8 cellular contexts compared by ENCODE assay signal in the genomic region with DNA sequence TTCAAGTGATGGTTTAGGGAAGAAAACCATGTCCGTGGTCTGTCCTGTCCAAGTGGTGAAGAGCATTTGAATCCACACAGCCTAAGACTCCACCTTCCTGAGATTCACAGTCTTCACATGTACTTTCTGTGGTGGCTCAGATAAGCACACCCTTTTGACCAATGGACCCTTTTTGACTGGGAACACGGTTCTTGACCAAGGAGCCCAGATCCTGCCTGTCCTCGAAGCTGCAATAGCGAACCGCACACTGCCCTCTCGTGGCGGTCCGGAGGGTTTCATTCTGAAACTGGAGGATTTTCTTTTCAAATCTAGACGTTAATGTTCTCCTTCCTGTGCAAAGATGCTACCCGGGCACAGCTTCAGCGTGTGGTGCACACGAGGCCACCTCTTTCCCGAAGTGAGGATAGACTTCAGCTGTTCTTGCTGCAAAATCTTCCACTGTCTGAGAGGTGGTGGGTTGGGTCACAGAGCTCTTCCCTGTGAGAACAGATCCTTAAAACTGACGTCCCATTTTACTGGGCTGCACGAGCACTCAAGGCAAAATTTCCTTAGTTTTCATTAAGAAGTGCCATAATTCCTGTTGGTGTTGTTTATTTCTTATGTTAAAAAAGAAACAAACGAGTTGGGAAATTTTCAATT.
A peak's percentile ranks its signal among the peaks of the same experiment; 100 is the strongest.
DNase-seq lines count a peak whose midpoint lies in the region; ATAC-seq and TF ChIP-seq lines count a peak whose summit lies in the region.

No MANE protein-coding gene starts in this region.

- H3K9me2 ChIP-seq in OCI-LY7 (ENCODE audit: insufficient read depth, low read length), result no peaks in the 10 kb centered on the region

- POLR2A ChIA-PET in OCI-LY7 (lab: Charles Lee), result interaction anchor here (0.9 kb wide), 1 partner anchor 10 kb away, joined by 3 read pairs; no protein-coding TSS in a partner anchor

- H3K4me1 ChIP-seq in DND-41 (ENCODE audit: insufficient read depth, low read length) (peaks cover 10% of the 10 kb centered on the region), OCI-LY7 (ENCODE audit: insufficient read depth, low read length, poor library complexity, severe bottlenecking) (no peaks in the 10 kb centered on the region)

- TF ChIP-seq CTCF in DND-41 (IDR thresholded peaks at IDR 0.05; ENCODE audit: borderline replicate concordance, extremely low read depth, low read length, poor library complexity, severe bottlenecking), result peak; percentile 85
- peak; percentile 90 for TF ChIP-seq CTCF in OCI-LY7 (conservative IDR thresholded peaks at IDR 0.05; ENCODE audit: low read length)

- H3K27me3 ChIP-seq in DND-41 (ENCODE audit: insufficient read depth, low read length, poor library complexity), result no peaks in the 10 kb centered on the region

- H3K36me3 ChIP-seq in DND-41 (ENCODE audit: insufficient read depth, low read length) (peaks cover 57% of the 10 kb centered on the region), OCI-LY7 (ENCODE audit: insufficient read depth, low read length) (no peaks in the 10 kb centered on the region)

- H2AFZ ChIP-seq in DND-41 (ENCODE audit: low read depth, low read length) (peak overlapping the region; percentile 69), OCI-LY7 (ENCODE audit: low read length) (no peak overlapping the region)

- H4K20me1 ChIP-seq in DND-41 (ENCODE audit: insufficient read depth, low read length) (no peaks in the 10 kb centered on the region), OCI-LY7 (ENCODE audit: insufficient read depth, low read length) (no peaks in the 10 kb centered on the region)

- H3K4me3 ChIP-seq in DND-41 (ENCODE audit: low read depth in 1 of 2, low read length in 2 of 2) (no peak overlapping the region), OCI-LY7 (ENCODE audit: low read depth, low read length, poor library complexity, severe bottlenecking) (no peak overlapping the region)

- H3K9ac ChIP-seq in DND-41 (ENCODE audit: low read depth, low read length), result no peak overlapping the region

- no TSS peak for BruUV-seq in OCI-LY7 (replicated peaks; lab: Mats Ljungman, UMichigan)

- CTCF ChIA-PET in OCI-LY7 (lab: Charles Lee; ENCODE audit: unreplicated experiment), result no interaction called here

- H3K4me2 ChIP-seq in DND-41 (ENCODE audit: insufficient read depth, low read length) (peak overlapping the region; percentile 27; the same call in 1 of the 2 replicates), OCI-LY7 (ENCODE audit: low read length) (no peak overlapping the region)

- H3K9me3 ChIP-seq in DND-41 (ENCODE audit: insufficient read depth, low read length, severe bottlenecking) (no peaks in the 10 kb centered on the region), OCI-LY7 (ENCODE audit: low read length) (no peaks in the 10 kb centered on the region)

- peak; percentile 75 for DNase-seq in DND-41
- DNase-seq in HK-2 (ENCODE audit: unreplicated experiment), result peak; percentile 62
- DNase-seq in OCI-LY7 (ENCODE audit: low spot score), result peak; percentile 58
- DNase-seq in activated T-cell treated with anti-CD3 and anti-CD28 coated beads for 1 hour (ENCODE audit: low read depth), result peak; percentile 55
- peak; percentile 88 for DNase-seq in epidermal melanocyte (ENCODE audit: insufficient read length, low spot score)
- DNase-seq in myocyte (ENCODE audit: low read depth), result peak; percentile 73
- DNase-seq in stimulated activated CD8-positive, alpha-beta memory T cell treated with anti-CD3 and anti-CD28 coated beads, Interleukin-7, amount 100 ng/mL, for 24 hours (ENCODE audit: low read depth), result peak; percentile 50

- H3K27ac ChIP-seq in DND-41 (ENCODE audit: low read length), result peak overlapping the region; percentile 68
- H3K27ac ChIP-seq in OCI-LY7 (ENCODE audit: low read depth, low read length, poor library complexity, severe bottlenecking), result no peak overlapping the region

- no peaks in the 10 kb centered on the region for H3K79me2 ChIP-seq in DND-41 (ENCODE audit: insufficient read depth, low read length)
- H3K79me2 ChIP-seq in OCI-LY7 (ENCODE audit: insufficient read depth, low read depth, low read length), result no peaks in the 10 kb centered on the region

- intact Hi-C loops in OCI-LY7 (cut with micrococcal nuclease; ENCODE audit: unreplicated experiment), result loop anchor here (5.0 kb wide), 1 partner anchor 315 kb away; no protein-coding TSS in a partner anchor

- ATAC-seq in DND-41 (ENCODE audit: insufficient read depth, low read depth), result peak; percentile 84
- no peak for ATAC-seq in HG03460 (IDR thresholded peaks at IDR 0.05; ENCODE audit: unreplicated experiment)
